ENCODE assay signal across 19 cellular contexts in genomic region chr10:114166053-114166452, GRCh38. TPM values are rescaled to one million over a fixed set of nuclear protein-coding genes. Genes with fewer than 3 reads are reported as not detected.
DNase-seq lines count a peak whose midpoint lies in the region; ATAC-seq and TF ChIP-seq lines count a peak whose summit lies in the region.
"Had no signal": no experiment of that assay in that cellular context is flagged by ENCODE, and none has a peak within 500 bp of the region (broad histone marks: within the 10 kb centered on the region; RNA-seq: fewer than 3 reads in every experiment).

No MANE protein-coding gene starts in this region.

- H3K4me1 Mint-ChIP-seq in central memory CD8-positive, alpha-beta T cell = peaks cover 53% of the 10 kb centered on the region

- peaks cover 23% of the 10 kb centered on the region for H3K36me3 Mint-ChIP-seq in central memory CD8-positive, alpha-beta T cell (ENCODE audit: insufficient read depth)

- H3K4me3 ChIP-seq in stomach = peak overlapping the region in 1 of 4 donors; percentile 11
- H3K4me3 ChIP-seq: BLaER1, breast epithelium, sigmoid colon had no signal

- 26 to 41% (median 31%) methylated on average over 2 of the region's 2 CpGs for WGBS in stomach, 5 donors

- peaks cover 11 to 61% (median 40%) of the 10 kb centered on the region in 4 donors for H3K4me1 ChIP-seq in stomach
- H3K4me1 ChIP-seq: BLaER1, breast epithelium had no signal

- intact Hi-C loops in stomach (cut with DNase I; ENCODE audit: low total_unique reads) = no loop called here

- no peak for ATAC-seq in central memory CD8-positive, alpha-beta T cell (replicated peaks; ENCODE audit: extremely low read depth, poor library complexity, severe bottlenecking)
- ATAC-seq in HG02623 (IDR thresholded peaks at IDR 0.05; ENCODE audit: unreplicated experiment) = no peak
- ATAC-seq: activated naive CD4-positive, alpha-beta T cell treated with anti-CD3 and anti-CD28 coated beads, Interleukin-2, amount 50 U/mL, for 72 hours had no signal

- H3K9me3 Mint-ChIP-seq in central memory CD8-positive, alpha-beta T cell = peaks cover 5% of the 10 kb centered on the region

- H3K27me3 Mint-ChIP-seq in central memory CD8-positive, alpha-beta T cell = no peaks in the 10 kb centered on the region
- H3K27me3 Mint-ChIP-seq: activated T-cell treated with anti-CD3 and anti-CD28 coated beads, Interleukin-2, amount 50 U/mL, for 24 hours; IgD-negative memory B cell; memory B cell had no signal

- TF ChIP-seq CTCF in stomach (IDR thresholded peaks at IDR 0.05) = no peak

- H3K36me3 ChIP-seq in stomach = peaks cover 0 to 19% (median 10%) of the 10 kb centered on the region in 4 donors
- H3K36me3 ChIP-seq: sigmoid colon had no signal

- H3K27ac ChIP-seq in stomach = peak overlapping the region in 4 of 5 donors; percentile 67 to 80 (median 74)
- H3K27ac ChIP-seq: BLaER1, sigmoid colon had no signal

- no peaks in the 10 kb centered on the region for H3K27me3 ChIP-seq in stomach
- H3K27me3 ChIP-seq: BLaER1, breast epithelium, sigmoid colon had no signal

- H3K27ac Mint-ChIP-seq in central memory CD8-positive, alpha-beta T cell (ENCODE audit: low read depth) = peak overlapping the region; percentile 9
- H3K27ac Mint-ChIP-seq: activated T-cell treated with anti-CD3 and anti-CD28 coated beads, Interleukin-2, amount 50 U/mL, for 24 hours; HFFc6; IgD-negative memory B cell; memory B cell had no signal

- peaks cover 0 to 8% (median 4%) of the 10 kb centered on the region in 4 donors for H3K9me3 ChIP-seq in stomach

- H3K4me3 Mint-ChIP-seq in central memory CD8-positive, alpha-beta T cell = no peak overlapping the region
- H3K4me3 Mint-ChIP-seq: activated T-cell treated with anti-CD3 and anti-CD28 coated beads, Interleukin-2, amount 50 U/mL, for 24 hours; HFFc6; IgD-negative memory B cell; memory B cell had no signal

- DNase-seq in central memory CD8-positive, alpha-beta T cell (ENCODE audit: low spot score in 2 of 2) = no peak
- DNase-seq in iPS-NIHi11 (ENCODE audit: low spot score) = peak; percentile 11
- no peak for DNase-seq in stomach
- no peak for DNase-seq in GF-D8 (lab: John Stamatoyannopoulos, UW)
- no peak for DNase-seq in effector CD4-positive, alpha-beta T cell
- DNase-seq: activated CD4-positive, alpha-beta T cell treated with anti-CD3 and anti-CD28 coated beads, Interleukin-2, amount 50 U/mL, for 4 hours; activated T-cell treated with anti-CD3 and anti-CD28 coated beads, Interleukin-2, amount 50 U/mL, for 24 hours; HFFc6; NCI-H1092; NCI-H2107; sigmoid colon; substantia nigra had no signal

- no peak for TF ChIP-seq POLR2A in stomach (IDR thresholded peaks at IDR 0.05)

- TF ChIP-seq RAD21 in Ishikawa (IDR thresholded peaks at IDR 0.05; ENCODE audit: low read depth) = no peak

- TF ChIP-seq EP300 in Ishikawa (IDR thresholded peaks at IDR 0.05; ENCODE audit: borderline replicate concordance) (no peak), stomach (IDR thresholded peaks at IDR 0.05) (no peak)

TF ChIP-seq in Ishikawa, 13 proteins besides CTCF, POLR2A, EP300 and RAD21:
- TF ChIP-seq REST (IDR thresholded peaks at IDR 0.05; ENCODE audit: low read depth) (no peak), NFIC (IDR thresholded peaks at IDR 0.05) (peak; percentile 53; the same call in 1 of the 2 replicates), USF1 (IDR thresholded peaks at IDR 0.05) (no peak), CREB1 (IDR thresholded peaks at IDR 0.05; ENCODE audit: low read depth) (no peak), ZBTB7A (IDR thresholded peaks at IDR 0.05; ENCODE audit: low read depth) (no peak), FOXM1 (IDR thresholded peaks at IDR 0.05; ENCODE audit: borderline replicate concordance, low read depth) (no peak), EGR1 (IDR thresholded peaks at IDR 0.05) (no peak), TEAD4 (IDR thresholded peaks at IDR 0.05) (peak; percentile 79), YY1 (IDR thresholded peaks at IDR 0.05; ENCODE audit: low read depth) (no peak), CEBPB (IDR thresholded peaks at IDR 0.05) (no peak), TAF1 (IDR thresholded peaks at IDR 0.05; ENCODE audit: low read depth) (no peak), TCF12 (IDR thresholded peaks at IDR 0.05; ENCODE audit: low read depth) (peak; percentile 28; the same call in 1 of the 2 replicates), MAX (IDR thresholded peaks at IDR 0.05) (no peak)

RNA-seq across cellular contexts. Expression of gene CCDC186, which starts 8.0 kb away (rescaled TPM):
- total RNA-seq in stomach = 10 to 100 TPM; 16.8 to 74.5 (median 44.6) TPM
- 10 to 100 TPM in 1 of 3 donors, 1 to 10 TPM in 2; 4.7 to 10.4 (median 7.7) TPM for polyA plus RNA-seq in stomach

RNA-seq across cellular contexts. Expression of gene TDRD1, which starts 13.1 kb away (rescaled TPM):
- total RNA-seq in stomach = 1 to 10 TPM in 1 of 5 donors, under 1 TPM in 1, not detected in 3; 0.92 to 7.6 TPM
- polyA plus RNA-seq in stomach = under 1 TPM in 2 of 3 donors, not detected in 1; 0.05 to 0.06 TPM
- total RNA-seq: HFFc6 had no signal
- polyA plus RNA-seq: IgD-negative memory B cell had no signal
